ENCODE assay signal across 20 cellular contexts in the genomic region with DNA sequence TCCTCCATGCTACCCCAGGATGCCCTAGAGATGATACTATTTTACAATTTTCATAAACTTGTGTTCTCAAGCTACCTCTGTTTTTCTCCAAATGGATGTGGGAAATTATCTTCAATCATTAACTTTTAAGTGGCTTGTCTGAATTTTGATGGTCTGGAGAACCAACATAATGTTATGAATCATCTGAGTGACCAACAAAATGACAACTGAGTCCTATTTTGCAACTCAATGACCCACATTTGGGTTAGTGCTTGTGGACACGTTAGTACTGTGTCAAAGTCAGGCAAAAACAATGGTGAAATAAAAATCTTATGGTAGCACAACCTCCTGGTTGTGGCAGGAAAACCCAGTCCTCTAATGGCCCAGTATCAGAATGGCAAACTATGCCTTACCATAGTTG.
"Had no signal": no experiment of that assay in that cellular context is flagged by ENCODE, and none has a peak within 500 bp of the region (broad histone marks: within the 10 kb centered on the region; RNA-seq: fewer than 3 reads in every experiment).

No MANE protein-coding gene starts in this region.

- DNase-seq: naive thymus-derived CD8-positive, alpha-beta T cell; nephron progenitor cell; nucleus accumbens; pancreas; right cardiac atrium; right lobe of liver; sigmoid colon; small intestine; stimulated activated CD4-positive, alpha-beta T cell treated with anti-CD3 and anti-CD28 coated beads, Interleukin-15, amount 100 ng/mL, for 24 hours; stimulated activated CD4-positive, alpha-beta T cell treated with anti-CD3 and anti-CD28 coated beads, Interleukin-2, amount 100 ng/mL, for 24 hours; stimulated activated CD4-positive, alpha-beta T cell treated with anti-CD3 and anti-CD28 coated beads, Interleukin-2, amount 100 ng/mL, for 48 hours; stimulated activated CD4-positive, alpha-beta T cell treated with anti-CD3 and anti-CD28 coated beads, Interleukin-4, amount 100 ng/mL, for 24 hours; stimulated activated naive B cell treated with anti-CD40 and anti-IgM and Interleukin-4, amounts not matched to agents 10 μg/mL and 1 μg/mL and 100 μg/mL, for 72 hours; stimulated activated naive CD4-positive, alpha-beta T cell treated with Interleukin-2 at 50 U/mL for 16 hours; stomach; thyroid gland; upper lobe of right lung; uterus had no signal

- ATAC-seq: naive thymus-derived CD8-positive, alpha-beta T cell; natural killer cell treated with Interleukin-12 subunit alpha and Interleukin-12 subunit beta and Interleukin-15 and Interleukin-18, amount 100 ng/mL, for 72 hours; pancreas; right cardiac atrium; right lobe of liver; stimulated activated effector memory CD8-positive, alpha-beta T cell treated with anti-CD3 and anti-CD28 coated beads, Interleukin-12 subunit alpha, Interleukin-12 subunit beta, amount 100 ng/mL, for 72 hours; stimulated activated naive B cell treated with anti-CD40 and anti-IgM and Interleukin-4, amounts not matched to agents 10 μg/mL and 1 μg/mL and 100 μg/mL, for 72 hours; upper lobe of right lung had no signal
